Comparison of ENCODE assay signal across 1 cellular context in genomic region chr19:51927859-51928258, GRCh38.
TF ChIP-seq lines count a peak whose summit lies in the region.

No MANE protein-coding gene starts in this region.

TF ChIP-seq in GM23338, 12 proteins besides CTCF, POLR2A, EP300 and RAD21 (continued from another document):
- no peak for TF ChIP-seq ZNF462 (CRISPR knock-in tag; IDR thresholded peaks at IDR 0.05)
- no peak for TF ChIP-seq REST (IDR thresholded peaks at IDR 0.05; ENCODE audit: unreplicated experiment)
- no peak for TF ChIP-seq ETS1 (IDR thresholded peaks at IDR 0.05)
